In the genomic region with DNA sequence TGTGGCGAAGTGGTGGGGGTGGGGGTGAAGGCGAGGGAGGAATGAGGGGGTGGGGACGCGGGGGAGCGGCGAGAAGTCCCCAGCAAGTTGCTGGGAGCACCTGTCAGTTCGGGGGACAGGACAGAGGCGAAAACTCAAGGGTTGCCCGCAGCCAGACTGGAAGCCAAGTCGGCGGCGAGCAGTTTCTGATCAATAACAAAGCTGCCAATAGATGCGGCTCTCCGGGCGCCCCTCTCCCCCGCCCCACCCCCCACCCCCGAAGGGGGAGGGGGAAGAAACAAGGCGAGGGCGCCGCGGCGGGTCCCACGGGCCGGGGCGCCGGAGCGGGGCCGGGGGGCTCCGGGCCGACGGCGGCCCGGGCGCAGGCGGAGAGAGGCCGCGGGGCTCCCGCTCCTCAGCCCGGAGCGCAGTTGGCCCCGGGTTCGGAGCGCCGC, we compare ENCODE assay signal across 9 cellular contexts. TPM values are rescaled to one million over a fixed set of nuclear protein-coding genes. Genes with fewer than 3 reads are reported as not detected.
DNase-seq lines count a peak whose midpoint lies in the region; ATAC-seq and TF ChIP-seq lines count a peak whose summit lies in the region.
"Had no signal": no experiment of that assay in that cellular context is flagged by ENCODE, and none has a peak within 500 bp of the region (broad histone marks: within the 10 kb centered on the region; RNA-seq: fewer than 3 reads in every experiment).

No MANE protein-coding gene starts in this region.

- ATAC-seq in T-cell (replicated peaks in 1 of 4) (peak in 1 of 4 experiments; percentile 24), gastroesophageal sphincter (peak; percentile 9), HG03442 (IDR thresholded peaks at IDR 0.05; ENCODE audit: unreplicated experiment) (no peak)

- H3K36me3 ChIP-seq in gastroesophageal sphincter, result no peaks in the 10 kb centered on the region

- peaks cover 0 to 47% (median 3%) of the 10 kb centered on the region in 3 donors for H3K4me1 ChIP-seq in gastroesophageal sphincter

- peak overlapping the region in 2 of 3 donors; percentile 3 to 64 for H3K4me3 Mint-ChIP-seq in T-cell
- H3K4me3 Mint-ChIP-seq: memory B cell had no signal

- no peaks in the 10 kb centered on the region for H3K9me3 ChIP-seq in gastroesophageal sphincter

- intact Hi-C loops in posterior vena cava (cut with DNase I), result no loop called here

- WGBS in gastroesophageal sphincter (ENCODE audit: low coverage in 1 of 2), 2 donors, result 0% methylated on average over 1 of the region's 44 CpGs; no CpG with 5 or more reads in 1 of the 2 donors

- H3K27me3 ChIP-seq in gastroesophageal sphincter, result no peaks in the 10 kb centered on the region

- POLR2A ChIA-PET in T-cell (lab: Charles Lee), result no interaction called here

- H3K4me1 Mint-ChIP-seq in T-cell, result peaks cover 6 to 12% (median 10%) of the 10 kb centered on the region in 3 donors
- H3K4me1 Mint-ChIP-seq: memory B cell had no signal

- no peak for TF ChIP-seq POLR2A in gastroesophageal sphincter (IDR thresholded peaks at IDR 0.05)

- peaks cover 4 to 15% (median 7%) of the 10 kb centered on the region in 3 donors for H3K9me3 Mint-ChIP-seq in T-cell

- peaks cover 56 to 57% of the 10 kb centered on the region in 2 donors for H3K27me3 Mint-ChIP-seq in T-cell

- no peak for TF ChIP-seq EP300 in gastroesophageal sphincter (IDR thresholded peaks at IDR 0.05)

- H3K4me3 ChIP-seq in gastroesophageal sphincter, result peak overlapping the region; percentile 67 to 83

- no peaks in the 10 kb centered on the region for H3K36me3 Mint-ChIP-seq in T-cell
- H3K36me3 Mint-ChIP-seq: memory B cell had no signal

- TF ChIP-seq CTCF in GM20000 (IDR thresholded peaks at IDR 0.05; ENCODE audit: extremely low read depth, missing control alignments) (no peak), gastroesophageal sphincter (IDR thresholded peaks at IDR 0.05) (no peak)

- DNase-seq in GM20000 (ENCODE audit: low spot score) (peak; percentile 29), T-cell (no peak), posterior vena cava (ENCODE audit: low spot score) (peak; percentile 79), COLO829 (ENCODE audit: low spot score) (no peak), AML-193 (lab: John Stamatoyannopoulos, UW) (no peak)
- no peak for DNase-seq in activated effector memory CD4-positive, alpha-beta T cell treated with anti-CD3 and anti-CD28 coated beads, Interleukin-2, amount 50 U/mL, for 16 hours

- no peak overlapping the region for H3K27ac Mint-ChIP-seq in T-cell
- H3K27ac Mint-ChIP-seq: memory B cell had no signal

- peak overlapping the region; percentile 66 to 96 (median 92) for H3K27ac ChIP-seq in gastroesophageal sphincter

- CTCF ChIA-PET in T-cell (lab: Charles Lee), result no interaction called here

RNA-seq across cellular contexts. Expression of a gene that starts 0.4 kb away (rescaled TPM):
- total RNA-seq in T-cell, result 1 to 10 TPM in 1 of 5 donors, under 1 TPM in 4; 0.12 to 1.5 (median 0.47) TPM
- 10 to 100 TPM; 28.0 to 43.9 (median 34.8) TPM for total RNA-seq in gastroesophageal sphincter
- total RNA-seq in posterior vena cava, result 10 to 100 TPM; 19.9 to 21.1 TPM

Comparison
In these comparisons a context has a peak if more than half of its experiments do, and no peak if none do; other contexts are left out.
1. DNase-seq: peak in GM20000 (single experiment) and posterior vena cava (single experiment); none in T-cell (0 of 34), COLO829 (single experiment), AML-193 (0 of 2) and activated effector memory CD4-positive, alpha-beta T cell treated with anti-CD3 and anti-CD28 coated beads, Interleukin-2, amount 50 U/mL, for 16 hours (single experiment).
2. RNA of a gene that starts 0.4 kb away (total RNA-seq): 28.0 to 43.9 TPM in gastroesophageal sphincter and 19.9 to 21.1 TPM in posterior vena cava; 0.12 to 1.5 TPM in T-cell; every median in the first group is over 4 times any median in the second.